8 cellular contexts compared by ENCODE assay signal in the genomic region with DNA sequence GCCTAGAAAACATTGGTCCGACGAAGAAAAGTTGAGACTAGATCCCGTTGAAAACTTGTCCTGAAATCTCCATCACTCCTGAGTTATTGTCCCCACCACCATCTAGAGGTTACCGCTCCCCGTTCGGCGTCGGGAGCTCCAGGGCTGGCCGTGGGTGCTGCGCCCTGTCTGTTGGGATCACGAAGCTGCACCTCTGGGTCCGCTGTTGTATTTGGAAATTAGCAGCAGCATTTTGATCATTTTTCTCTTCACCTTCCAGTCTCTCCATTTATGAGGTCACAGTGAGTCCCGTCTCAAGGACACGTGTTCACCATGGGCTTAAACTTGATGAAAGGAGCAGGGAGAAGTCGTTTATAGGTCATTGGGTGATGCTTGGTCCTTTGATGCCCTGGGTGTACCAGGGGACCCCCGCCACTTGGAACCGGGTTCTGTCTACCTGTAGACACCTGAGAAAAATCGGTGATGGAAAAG. TPM values are rescaled to one million over a fixed set of nuclear protein-coding genes. Genes with fewer than 3 reads are reported as not detected.
DNase-seq lines count a peak whose midpoint lies in the region; ATAC-seq and TF ChIP-seq lines count a peak whose summit lies in the region.

No MANE protein-coding gene starts in this region.

- H2BK12ac ChIP-seq in trophoblast cell (ENCODE audit: low read length): no peak overlapping the region

- H3K36me3 ChIP-seq in Peyer's patch: peaks cover 0 to 14% (median 0%) of the 10 kb centered on the region in 3 donors
- peaks cover 15 to 27% of the 10 kb centered on the region in 2 experiments for H3K36me3 ChIP-seq in trophoblast cell (ENCODE audit: control insufficient read depth in 1 of 2, insufficient read depth in 2 of 2, low read length in 2 of 2)

- no peak overlapping the region for H2BK5ac ChIP-seq in trophoblast cell (ENCODE audit: low read depth, low read length, poor library complexity)

- no peak for TF ChIP-seq CTCF in Peyer's patch (IDR thresholded peaks at IDR 0.05)
- no peak for TF ChIP-seq CTCF in epithelial cell of proximal tubule (conservative IDR thresholded peaks at IDR 0.05; ENCODE audit: low read depth, low read length)

- H3K27me3 ChIP-seq in Peyer's patch (no peaks in the 10 kb centered on the region), trophoblast cell (ENCODE audit: insufficient read depth, low read length) (no peaks in the 10 kb centered on the region)

- H3K4me3 ChIP-seq in Peyer's patch (peak overlapping the region; percentile 61 to 92 (median 81)), epithelial cell of proximal tubule (ENCODE audit: low read depth, low read length) (peak overlapping the region; percentile 97), trophoblast cell (ENCODE audit: low read depth, low read length) (peak overlapping the region; percentile 97)

- H3K4me2 ChIP-seq in trophoblast cell (ENCODE audit: low read length): peak overlapping the region; percentile 77

- peak overlapping the region; percentile 64 for H4K91ac ChIP-seq in trophoblast cell (ENCODE audit: low read depth, low read length)

- ATAC-seq in HG03095 (IDR thresholded peaks at IDR 0.05; ENCODE audit: unreplicated experiment) (no peak), HG03342 (IDR thresholded peaks at IDR 0.05; ENCODE audit: unreplicated experiment) (no peak), GM21723 (IDR thresholded peaks at IDR 0.05; ENCODE audit: unreplicated experiment) (no peak), HG02642 (IDR thresholded peaks at IDR 0.05; ENCODE audit: poor library complexity, unreplicated experiment) (no peak)

- H3K14ac ChIP-seq in trophoblast cell (ENCODE audit: low read length): peak overlapping the region; percentile 61

- peaks cover 18% of the 10 kb centered on the region for H3K79me2 ChIP-seq in trophoblast cell (ENCODE audit: control insufficient read depth, insufficient read depth, low read length, poor library complexity)

- H3K27ac ChIP-seq in Peyer's patch (peak overlapping the region; percentile 87 to 94 (median 88)), trophoblast cell (ENCODE audit: low read depth, low read length) (no peak overlapping the region)

- no peak overlapping the region for H3K18ac ChIP-seq in trophoblast cell (ENCODE audit: low read length)

- peak overlapping the region; percentile 18 for H2BK120ac ChIP-seq in trophoblast cell (ENCODE audit: insufficient read depth, low read length, poor library complexity)

- H3K23ac ChIP-seq in trophoblast cell (ENCODE audit: low read length): no peak overlapping the region

- no CpG with 5 or more reads among the region's 18 CpGs for WGBS in trophoblast cell (ENCODE audit: extremely low coverage, insufficient coverage, insufficient read length)

- peak overlapping the region; percentile 74 for H3K9ac ChIP-seq in trophoblast cell (ENCODE audit: low read length)

- H3K79me1 ChIP-seq in trophoblast cell (ENCODE audit: low read length): peaks cover 11% of the 10 kb centered on the region

- H3K4me1 ChIP-seq in Peyer's patch: peaks cover 0 to 51% (median 10%) of the 10 kb centered on the region in 4 donors
- H3K4me1 ChIP-seq in trophoblast cell (ENCODE audit: control insufficient read depth in 1 of 2, insufficient read depth in 2 of 2, low read length in 2 of 2): peaks cover 17 to 35% of the 10 kb centered on the region in 2 experiments

- no peak overlapping the region for H4K12ac ChIP-seq in trophoblast cell (ENCODE audit: low read depth, low read length)

- peak; percentile 33 for DNase-seq in GM03348 (ENCODE audit: low spot score)
- peak in 1 of 3 donors; percentile 56 for DNase-seq in Peyer's patch
- no peak for DNase-seq in epithelial cell of proximal tubule (ENCODE audit: low read depth)
- DNase-seq in trophoblast cell: peak in 1 of 2 donors; percentile 46

- no peaks in the 10 kb centered on the region for H3K9me3 ChIP-seq in Peyer's patch
- H3K9me3 ChIP-seq in trophoblast cell (ENCODE audit: insufficient read depth, low read depth, low read length): peaks cover 2% of the 10 kb centered on the region

- no peak for TF ChIP-seq POLR2A in Peyer's patch (IDR thresholded peaks at IDR 0.05)

- peak overlapping the region; percentile 55 for H4K8ac ChIP-seq in trophoblast cell (ENCODE audit: low read depth, low read length)

- peak overlapping the region; percentile 15 for H2AK5ac ChIP-seq in trophoblast cell (ENCODE audit: low read length)

- H3K4ac ChIP-seq in trophoblast cell (ENCODE audit: low read depth, low read length): peak overlapping the region; percentile 93

- peak overlapping the region; percentile 17 for H2AFZ ChIP-seq in trophoblast cell (ENCODE audit: insufficient read depth, low read length, poor library complexity)

RNA-seq across cellular contexts. Expression of a gene that starts 0.6 kb away (rescaled TPM):
- total RNA-seq in Peyer's patch (10 to 100 TPM; 18.2 to 52.7 (median 26.4) TPM), epithelial cell of proximal tubule (151 and 265 TPM in 2 replicates)
- polyA plus RNA-seq in trophoblast cell (2013): 371 and 372 TPM in 2 replicates

RNA-seq across cellular contexts. Expression of a gene that starts 5.4 kb away (rescaled TPM):
- 10 to 100 TPM; 23.1 to 34.6 (median 27.4) TPM for total RNA-seq in Peyer's patch
- 25.6 and 39.1 TPM in 2 replicates for total RNA-seq in epithelial cell of proximal tubule
- 28.4 and 29.5 TPM in 2 replicates for polyA plus RNA-seq in trophoblast cell (2013)
